Comparison of ENCODE assay signal across 8 cellular contexts in genomic region chr22:36277482-36278291, GRCh38. TPM values are rescaled to one million over a fixed set of nuclear protein-coding genes. Genes with fewer than 3 reads are reported as not detected.
DNase-seq lines count a peak whose midpoint lies in the region; ATAC-seq, FAIRE-seq and TF ChIP-seq lines count a peak whose summit lies in the region.

No MANE protein-coding gene starts in this region.

- peaks cover 11% of the 10 kb centered on the region for H3K4me1 Mint-ChIP-seq in WTC11

- no peak for FAIRE-seq in bronchial epithelial cell (lab: Jason Lieb, UNC)

- peak; percentile 84 for DNase-seq in GM03348 (ENCODE audit: low spot score)
- DNase-seq in LHCN-M2 (ENCODE audit: low read depth) = peak; percentile 55
- peak; percentile 74 for DNase-seq in WTC11 (ENCODE audit: low spot score)
- DNase-seq in bronchial epithelial cell (ENCODE audit: low read depth) = peak; percentile 61
- DNase-seq in kidney tubule cell (ENCODE audit: low spot score) = peak; percentile 75
- DNase-seq in stimulated activated CD4-positive, alpha-beta T cell treated with anti-CD3 and anti-CD28 coated beads, TNF-alpha, amount 100 ng/mL, for 1 hour (ENCODE audit: low read depth in 3 of 3, low spot score in 1 of 3) = peak in 2 of 3 donors; percentile 23 to 40

- H3K36me3 ChIP-seq in bronchial epithelial cell (ENCODE audit: control insufficient read depth, insufficient read depth, low read length) = peaks cover 5% of the 10 kb centered on the region

- H3K36me3 Mint-ChIP-seq in WTC11 = peaks cover 17% of the 10 kb centered on the region

- no peaks in the 10 kb centered on the region for H3K9me3 Mint-ChIP-seq in WTC11

- H3K27me3 ChIP-seq in bronchial epithelial cell (ENCODE audit: control insufficient read depth, insufficient read depth, low read length) = no peaks in the 10 kb centered on the region

- peak; percentile 94 for ATAC-seq in WTC11
- no peak for ATAC-seq in HG03521 (IDR thresholded peaks at IDR 0.05; ENCODE audit: unreplicated experiment)
- no peak for ATAC-seq in HG02840 (IDR thresholded peaks at IDR 0.05; ENCODE audit: low FRiP score, unreplicated experiment)

- no peak overlapping the region for H3K4me3 ChIP-seq in bronchial epithelial cell (ENCODE audit: low read depth, low read length)

- POLR2A ChIA-PET in WTC11 (lab: Charles Lee) = interaction anchor here (0.5 kb wide), 1 partner anchor 162 kb away, joined by 7 read pairs; no protein-coding TSS in a partner anchor

- H3K27me3 Mint-ChIP-seq in WTC11 (ENCODE audit: low read depth) = no peaks in the 10 kb centered on the region

- peak overlapping the region; percentile 72 for H3K27ac Mint-ChIP-seq in WTC11

- CTCF ChIA-PET in WTC11 (lab: Charles Lee) = interaction anchor here (0.5 to 2.5 kb wide), 30 partner anchors 9 to 233 kb away, joined by 3 to 29 read pairs (median 4); partner anchors contain the start of genes APOL2, FOXRED2 and TXN2

- H3K4me3 Mint-ChIP-seq in WTC11 = no peak overlapping the region; the same call in 1 of the 2 replicates

- TF ChIP-seq CTCF in WTC11 (IDR thresholded peaks at IDR 0.05) (peak; percentile 75), bronchial epithelial cell (IDR thresholded peaks at IDR 0.05; ENCODE audit: insufficient read depth, low read length, severe bottlenecking) (peak; percentile 85)

TF ChIP-seq in WTC11, 78 proteins besides CTCF, POLR2A, EP300 and RAD21:
- TF ChIP-seq ZBTB21 (CRISPR knock-in tag; IDR thresholded peaks at IDR 0.05; ENCODE audit: borderline replicate concordance) = no peak
- TF ChIP-seq TP53 (CRISPR knock-in tag; IDR thresholded peaks at IDR 0.05) = no peak
- TF ChIP-seq USF1 (CRISPR knock-in tag; IDR thresholded peaks at IDR 0.05) = no peak
- TF ChIP-seq, protein P1, sequence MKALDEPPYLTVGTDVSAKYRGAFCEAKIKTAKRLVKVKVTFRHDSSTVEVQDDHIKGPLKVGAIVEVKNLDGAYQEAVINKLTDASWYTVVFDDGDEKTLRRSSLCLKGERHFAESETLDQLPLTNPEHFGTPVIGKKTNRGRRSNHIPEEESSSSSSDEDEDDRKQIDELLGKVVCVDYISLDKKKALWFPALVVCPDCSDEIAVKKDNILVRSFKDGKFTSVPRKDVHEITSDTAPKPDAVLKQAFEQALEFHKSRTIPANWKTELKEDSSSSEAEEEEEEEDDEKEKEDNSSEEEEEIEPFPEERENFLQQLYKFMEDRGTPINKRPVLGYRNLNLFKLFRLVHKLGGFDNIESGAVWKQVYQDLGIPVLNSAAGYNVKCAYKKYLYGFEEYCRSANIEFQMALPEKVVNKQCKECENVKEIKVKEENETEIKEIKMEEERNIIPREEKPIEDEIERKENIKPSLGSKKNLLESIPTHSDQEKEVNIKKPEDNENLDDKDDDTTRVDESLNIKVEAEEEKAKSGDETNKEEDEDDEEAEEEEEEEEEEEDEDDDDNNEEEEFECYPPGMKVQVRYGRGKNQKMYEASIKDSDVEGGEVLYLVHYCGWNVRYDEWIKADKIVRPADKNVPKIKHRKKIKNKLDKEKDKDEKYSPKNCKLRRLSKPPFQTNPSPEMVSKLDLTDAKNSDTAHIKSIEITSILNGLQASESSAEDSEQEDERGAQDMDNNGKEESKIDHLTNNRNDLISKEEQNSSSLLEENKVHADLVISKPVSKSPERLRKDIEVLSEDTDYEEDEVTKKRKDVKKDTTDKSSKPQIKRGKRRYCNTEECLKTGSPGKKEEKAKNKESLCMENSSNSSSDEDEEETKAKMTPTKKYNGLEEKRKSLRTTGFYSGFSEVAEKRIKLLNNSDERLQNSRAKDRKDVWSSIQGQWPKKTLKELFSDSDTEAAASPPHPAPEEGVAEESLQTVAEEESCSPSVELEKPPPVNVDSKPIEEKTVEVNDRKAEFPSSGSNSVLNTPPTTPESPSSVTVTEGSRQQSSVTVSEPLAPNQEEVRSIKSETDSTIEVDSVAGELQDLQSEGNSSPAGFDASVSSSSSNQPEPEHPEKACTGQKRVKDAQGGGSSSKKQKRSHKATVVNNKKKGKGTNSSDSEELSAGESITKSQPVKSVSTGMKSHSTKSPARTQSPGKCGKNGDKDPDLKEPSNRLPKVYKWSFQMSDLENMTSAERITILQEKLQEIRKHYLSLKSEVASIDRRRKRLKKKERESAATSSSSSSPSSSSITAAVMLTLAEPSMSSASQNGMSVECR (CRISPR knock-in tag; IDR thresholded peaks at IDR 0.05; ENCODE audit: borderline replicate concordance) = 0 out of 2 replicates have a peak, but pooled peaks have one; percentile 24
- no peak for TF ChIP-seq USF2 (CRISPR knock-in tag; IDR thresholded peaks at IDR 0.05)
- TF ChIP-seq ZNF416 (CRISPR knock-in tag; IDR thresholded peaks at IDR 0.05) = no peak
- TF ChIP-seq, protein P2, sequence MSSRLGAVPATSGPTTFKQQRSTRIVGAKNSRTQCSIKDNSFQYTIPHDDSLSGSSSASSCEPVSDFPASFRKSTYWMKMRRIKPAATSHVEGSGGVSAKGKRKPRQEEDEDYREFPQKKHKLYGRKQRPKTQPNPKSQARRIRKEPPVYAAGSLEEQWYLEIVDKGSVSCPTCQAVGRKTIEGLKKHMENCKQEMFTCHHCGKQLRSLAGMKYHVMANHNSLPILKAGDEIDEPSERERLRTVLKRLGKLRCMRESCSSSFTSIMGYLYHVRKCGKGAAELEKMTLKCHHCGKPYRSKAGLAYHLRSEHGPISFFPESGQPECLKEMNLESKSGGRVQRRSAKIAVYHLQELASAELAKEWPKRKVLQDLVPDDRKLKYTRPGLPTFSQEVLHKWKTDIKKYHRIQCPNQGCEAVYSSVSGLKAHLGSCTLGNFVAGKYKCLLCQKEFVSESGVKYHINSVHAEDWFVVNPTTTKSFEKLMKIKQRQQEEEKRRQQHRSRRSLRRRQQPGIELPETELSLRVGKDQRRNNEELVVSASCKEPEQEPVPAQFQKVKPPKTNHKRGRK (CRISPR knock-in tag; IDR thresholded peaks at IDR 0.05; ENCODE audit: borderline replicate concordance) = no peak
- TF ChIP-seq ESRRA (CRISPR knock-in tag; IDR thresholded peaks at IDR 0.05; ENCODE audit: borderline replicate concordance) = no peak
- TF ChIP-seq, protein P3, sequence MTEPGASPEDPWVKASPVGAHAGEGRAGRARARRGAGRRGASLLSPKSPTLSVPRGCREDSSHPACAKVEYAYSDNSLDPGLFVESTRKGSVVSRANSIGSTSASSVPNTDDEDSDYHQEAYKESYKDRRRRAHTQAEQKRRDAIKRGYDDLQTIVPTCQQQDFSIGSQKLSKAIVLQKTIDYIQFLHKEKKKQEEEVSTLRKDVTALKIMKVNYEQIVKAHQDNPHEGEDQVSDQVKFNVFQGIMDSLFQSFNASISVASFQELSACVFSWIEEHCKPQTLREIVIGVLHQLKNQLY (CRISPR knock-in tag; IDR thresholded peaks at IDR 0.05) = no peak
- TF ChIP-seq OVOL2 (CRISPR knock-in tag; IDR thresholded peaks at IDR 0.05; ENCODE audit: borderline replicate concordance) = no peak
- no peak for TF ChIP-seq NFE2L1 (CRISPR knock-in tag; IDR thresholded peaks at IDR 0.05)
- 0 out of 2 replicates have a peak, but pooled peaks have one; percentile 57 for TF ChIP-seq EMX1 (CRISPR knock-in tag; IDR thresholded peaks at IDR 0.05)
- no peak for TF ChIP-seq ELF4 (CRISPR knock-in tag; IDR thresholded peaks at IDR 0.05; ENCODE audit: low read depth)

RNA-seq across cellular contexts. Expression of gene APOL1, which starts 24.8 kb away (rescaled TPM):
- total RNA-seq in LHCN-M2 (2014; rRNA removed) (1.4 and 1.7 TPM in 2 replicates), WTC11 (2021) (0.27 to 0.41 TPM (median 0.35 TPM) in 3 replicates), bronchial epithelial cell (1.8 and 3.1 TPM in 2 replicates)
- polyA plus RNA-seq in LHCN-M2 (2012) = 4.3 TPM

RNA-seq across cellular contexts. Expression of gene APOL2, which starts 38.4 kb away (rescaled TPM):
- total RNA-seq in LHCN-M2 (2014; rRNA removed) (38.3 and 44.6 TPM in 2 replicates), WTC11 (2021) (11.2 to 12.5 TPM (median 12.4 TPM) in 3 replicates), bronchial epithelial cell (7.1 and 13.4 TPM in 2 replicates)
- 56.1 TPM for polyA plus RNA-seq in LHCN-M2 (2012)

Comparison
In these comparisons a context has a peak if more than half of its experiments do, and no peak if none do; other contexts are left out.
1. DNase-seq: peak in every context shown above with its lines; median percentile 84 in GM03348; 75 in kidney tubule cell; 74 in WTC11; 61 in bronchial epithelial cell; 55 in LHCN-M2; 32 in stimulated activated CD4-positive, alpha-beta T cell treated with anti-CD3 and anti-CD28 coated beads, TNF-alpha, amount 100 ng/mL, for 1 hour.